In genomic region chr7:27123021-27123476, GRCh38 we compare ENCODE assay signal across 1 cellular context.
TF ChIP-seq lines count a peak whose summit lies in the region.

No MANE protein-coding gene starts in this region.

TF ChIP-seq in HepG2, 621 proteins besides CTCF, POLR2A, EP300 and RAD21 (continues in another document):
- TF ChIP-seq TEAD3 (CRISPR knock-in tag; optimal IDR thresholded peaks at IDR 0.05; ENCODE audit: borderline replicate concordance): peak; percentile 21
- TF ChIP-seq ZNF18 (CRISPR knock-in tag; IDR thresholded peaks at IDR 0.05; ENCODE audit: insufficient replicate concordance): peak; percentile 41
- TF ChIP-seq SKI (IDR thresholded peaks at IDR 0.05; ENCODE audit: partially characterized antibody): no peak
- no peak for TF ChIP-seq SCMH1 (CRISPR knock-in tag; IDR thresholded peaks at IDR 0.05; ENCODE audit: borderline replicate concordance)
- no peak for TF ChIP-seq ZNF234 (CRISPR knock-in tag; conservative IDR thresholded peaks at IDR 0.05)
- no peak for TF ChIP-seq SOX13 (IDR thresholded peaks at IDR 0.05)
- 0 out of 4 replicates have a peak, but pooled peaks of 1 of the 2 experiments have one; percentile 17 for TF ChIP-seq SOX13 (CRISPR knock-in tag; conservative IDR thresholded peaks at IDR 0.05 in 1 of 2, IDR thresholded peaks at IDR 0.05 in 1 of 2)
- no peak for TF ChIP-seq ZKSCAN8 (CRISPR knock-in tag; IDR thresholded peaks at IDR 0.05; ENCODE audit: borderline replicate concordance)
- TF ChIP-seq ZBTB7B (CRISPR knock-in tag; IDR thresholded peaks at IDR 0.05): peak; percentile 34; the same call in 1 of the 2 replicates
- TF ChIP-seq MAFF (IDR thresholded peaks at IDR 0.05; ENCODE audit: low read depth, low read length): no peak
- no peak for TF ChIP-seq TFAP4 (IDR thresholded peaks at IDR 0.05; ENCODE audit: borderline replicate concordance, low read depth)
- 0 out of 2 replicates have a peak, but pooled peaks have one; percentile 22 for TF ChIP-seq CBFB (CRISPR knock-in tag; IDR thresholded peaks at IDR 0.05)
- TF ChIP-seq ARNT2 (CRISPR knock-in tag; IDR thresholded peaks at IDR 0.05; ENCODE audit: low read depth): peak; percentile 39; the same call in 1 of the 2 replicates
- no peak for TF ChIP-seq ZBTB7A (CRISPR knock-in tag; IDR thresholded peaks at IDR 0.05)
- TF ChIP-seq GFI1 (CRISPR knock-in tag; IDR thresholded peaks at IDR 0.05; ENCODE audit: borderline replicate concordance): peak; percentile 28; the same call in 1 of the 2 replicates
- TF ChIP-seq HDAC1 (CRISPR knock-in tag; IDR thresholded peaks at IDR 0.05): 0 out of 2 replicates have a peak, but pooled peaks have one; percentile 14
- peak; percentile 13; the same call in 1 of the 2 replicates for TF ChIP-seq FOSL2 (CRISPR knock-in tag; IDR thresholded peaks at IDR 0.05)
- 0 out of 2 replicates have a peak, but pooled peaks have one; percentile 7 for TF ChIP-seq ZNF574 (CRISPR knock-in tag; IDR thresholded peaks at IDR 0.05)
- TF ChIP-seq SALL1 (CRISPR knock-in tag; IDR thresholded peaks at IDR 0.05): peak; percentile 42; the same call in 1 of the 2 replicates
- TF ChIP-seq MAX (IDR thresholded peaks at IDR 0.05): peak; percentile 12; the same call in 1 of the 2 replicates
- peak; percentile 44 for TF ChIP-seq XRCC5 (optimal IDR thresholded peaks at IDR 0.05; ENCODE audit: low read length)
- 0 out of 2 replicates have a peak, but pooled peaks have one; percentile 44 for TF ChIP-seq ZNF800 (CRISPR knock-in tag; IDR thresholded peaks at IDR 0.05)
- peak; percentile 65 for TF ChIP-seq ARID5B (CRISPR knock-in tag; IDR thresholded peaks at IDR 0.05)
- peak; percentile 94 for TF ChIP-seq CEBPB (IDR thresholded peaks at IDR 0.05; ENCODE audit: borderline replicate concordance, low read depth, low read length)
- TF ChIP-seq CEBPG (CRISPR knock-in tag; IDR thresholded peaks at IDR 0.05): peak; percentile 96
- TF ChIP-seq ZBTB26 (CRISPR knock-in tag; IDR thresholded peaks at IDR 0.05; ENCODE audit: borderline replicate concordance): no peak
- no peak for TF ChIP-seq MED1 (CRISPR knock-in tag; IDR thresholded peaks at IDR 0.05)
- 0 out of 2 replicates have a peak, but pooled peaks have one; percentile 1 for TF ChIP-seq PAX8 (CRISPR knock-in tag; IDR thresholded peaks at IDR 0.05; ENCODE audit: borderline replicate concordance)
- TF ChIP-seq ZSCAN5A (CRISPR knock-in tag; IDR thresholded peaks at IDR 0.05; ENCODE audit: borderline replicate concordance): 0 out of 2 replicates have a peak, but pooled peaks have one; percentile 14
- 0 out of 2 replicates have a peak, but pooled peaks have one; percentile 1 for TF ChIP-seq SMAD1 (CRISPR knock-in tag; IDR thresholded peaks at IDR 0.05; ENCODE audit: borderline replicate concordance, low read depth)
- peak; percentile 21 for TF ChIP-seq AGO2 (optimal IDR thresholded peaks at IDR 0.05; ENCODE audit: low read depth, low read length)
- no peak for TF ChIP-seq ZNF142 (CRISPR knock-in tag; IDR thresholded peaks at IDR 0.05)
- no peak for TF ChIP-seq ZNF615 (CRISPR knock-in tag; IDR thresholded peaks at IDR 0.05; ENCODE audit: borderline replicate concordance)
- no peak for TF ChIP-seq BRD4 (CRISPR knock-in tag; IDR thresholded peaks at IDR 0.05)
- peak; percentile 46; the same call in 1 of the 2 replicates for TF ChIP-seq SAP130 (CRISPR knock-in tag; IDR thresholded peaks at IDR 0.05; ENCODE audit: low read depth)
- 0 out of 2 replicates have a peak, but pooled peaks have one; percentile 32 for TF ChIP-seq ZFY (CRISPR knock-in tag; IDR thresholded peaks at IDR 0.05)
- TF ChIP-seq RFXANK (CRISPR knock-in tag; IDR thresholded peaks at IDR 0.05): no peak
- peak; percentile 59; the same call in 1 of the 2 replicates for TF ChIP-seq ZNF331 (CRISPR knock-in tag; IDR thresholded peaks at IDR 0.05)
- no peak for TF ChIP-seq ZNF121 (CRISPR knock-in tag; IDR thresholded peaks at IDR 0.05)
- 0 out of 2 replicates have a peak, but pooled peaks have one; percentile 13 for TF ChIP-seq HIVEP1 (CRISPR knock-in tag; IDR thresholded peaks at IDR 0.05)
- TF ChIP-seq MIER3 (CRISPR knock-in tag; IDR thresholded peaks at IDR 0.05; ENCODE audit: borderline replicate concordance): peak; percentile 29; the same call in 1 of the 2 replicates
